In genomic region chr5:171586436-171586835, GRCh38 we compare ENCODE assay signal across 19 cellular contexts.
DNase-seq lines count a peak whose midpoint lies in the region; ATAC-seq, FAIRE-seq and TF ChIP-seq lines count a peak whose summit lies in the region.
"Had no signal": no experiment of that assay in that cellular context is flagged by ENCODE, and none has a peak within 500 bp of the region (broad histone marks: within the 10 kb centered on the region; RNA-seq: fewer than 3 reads in every experiment).

No MANE protein-coding gene starts in this region.

- no peak overlapping the region for H3K4me3 ChIP-seq in A549

- no peak overlapping the region for H3K4me2 ChIP-seq in A549

- no peak for TF ChIP-seq EP300 in A549 (IDR thresholded peaks at IDR 0.05)

- no peak for TF ChIP-seq CTCF in A549 (IDR thresholded peaks at IDR 0.05)
- no peak for TF ChIP-seq CTCF in foreskin keratinocyte (conservative IDR thresholded peaks at IDR 0.05)
- TF ChIP-seq CTCF in type B pancreatic cell (conservative IDR thresholded peaks at IDR 0.05): no peak

- no peaks in the 10 kb centered on the region for H3K36me3 Mint-ChIP-seq in type B pancreatic cell
- H3K36me3 Mint-ChIP-seq in T-cell: no peaks in the 10 kb centered on the region
- H3K36me3 Mint-ChIP-seq: CD4-positive, CD25-positive, alpha-beta regulatory T cell; CD8-positive, alpha-beta memory T cell had no signal

- 35% methylated on average over 4 of the region's 4 CpGs for whole genome bisulfite sequencing in A549 (ENCODE audit: missing lambda C conversion rate)

- no peak for FAIRE-seq in A549 (lab: Jason Lieb, UNC)

- H3K27ac Mint-ChIP-seq in type B pancreatic cell (no peak overlapping the region), T-cell (no peak overlapping the region)
- H3K27ac Mint-ChIP-seq: CD4-positive, CD25-positive, alpha-beta regulatory T cell; CD8-positive, alpha-beta memory T cell; HFFc6 had no signal

- H3K27me3 Mint-ChIP-seq in type B pancreatic cell (peaks cover 12% of the 10 kb centered on the region), T-cell (peaks cover 3 to 9% of the 10 kb centered on the region in 2 donors)
- H3K27me3 Mint-ChIP-seq: CD4-positive, CD25-positive, alpha-beta regulatory T cell had no signal

- H3K4me1 Mint-ChIP-seq in type B pancreatic cell (ENCODE audit: unreplicated experiment) (no peaks in the 10 kb centered on the region), T-cell (no peaks in the 10 kb centered on the region)
- H3K4me1 Mint-ChIP-seq: CD8-positive, alpha-beta memory T cell had no signal

- no peaks in the 10 kb centered on the region for H3K9me3 ChIP-seq in A549
- H3K9me3 ChIP-seq: BE2C had no signal

- H3K27me3 ChIP-seq in foreskin keratinocyte: peaks cover 24% of the 10 kb centered on the region
- H3K27me3 ChIP-seq: BE2C had no signal

- no peak for TF ChIP-seq RAD21 in A549 (conservative IDR thresholded peaks at IDR 0.05 in 1 of 2, IDR thresholded peaks at IDR 0.05 in 1 of 2)

- POLR2A ChIA-PET in A549 (lab: Yijun Ruan, JAX) (no interaction called here), T-cell (lab: Charles Lee) (no interaction called here)

- H3K4me3 Mint-ChIP-seq in type B pancreatic cell: no peak overlapping the region
- no peak overlapping the region for H3K4me3 Mint-ChIP-seq in T-cell
- H3K4me3 Mint-ChIP-seq: CD4-positive, CD25-positive, alpha-beta regulatory T cell; CD8-positive, alpha-beta memory T cell; HFFc6 had no signal

- TF ChIP-seq POLR2A in A549 (IDR thresholded peaks at IDR 0.05; ENCODE audit: low read length): no peak

- CTCF ChIA-PET in A549 (lab: Yijun Ruan, JAX): interaction anchor here (1.4 kb wide), 1 partner anchor 102 kb away, joined by 8 read pairs; no protein-coding TSS in a partner anchor
- CTCF ChIA-PET in T-cell (lab: Charles Lee): no interaction called here

- H3K4me1 ChIP-seq in A549 (0 out of 3 replicates have a peak, but pooled peaks cover 7% of the 10 kb centered on the region), foreskin keratinocyte (no peaks in the 10 kb centered on the region)
- H3K4me1 ChIP-seq: BE2C had no signal

- H3K9me3 Mint-ChIP-seq in type B pancreatic cell (no peaks in the 10 kb centered on the region), T-cell (peaks cover 0 to 6% (median 0%) of the 10 kb centered on the region in 3 donors)
- H3K9me3 Mint-ChIP-seq: HFFc6 had no signal

- DNase-seq in A549 (ENCODE audit: low read depth in 1 of 2, low spot score in 1 of 2): peak in 1 of 2 experiments; percentile 19
- DNase-seq in LoVo (ENCODE audit: low spot score): peak; percentile 22
- DNase-seq in foreskin keratinocyte: no peak
- DNase-seq in type B pancreatic cell (ENCODE audit: extremely low spot score, unreplicated experiment): peak; percentile 22
- DNase-seq in DMS79 (lab: John Stamatoyannopoulos, UW): no peak
- DNase-seq in T-cell: no peak
- DNase-seq: ACHN; BE2C; C1 segment of cervical spinal cord; CD4-positive, CD25-positive, alpha-beta regulatory T cell; CD8-positive, alpha-beta memory T cell; COR-L47; DMS 273 treated with DMSO at 0.1 percent for 48 hours; DMS79 treated with DMSO at 0.1 percent for 48 hours; GF-D8; GOT3; H7; HFFc6 had no signal

- no peak overlapping the region for H3K27ac ChIP-seq in A549
- no peak overlapping the region for H3K27ac ChIP-seq in foreskin keratinocyte

- ATAC-seq in A549 (peak; percentile 53 to 58; a peak in 3 of 6 replicates), foreskin keratinocyte (peak; percentile 29), T-cell (replicated peaks in 1 of 4) (no peak)
- ATAC-seq: HCT116 had no signal

TF ChIP-seq in A549, 52 proteins besides CTCF, POLR2A, EP300 and RAD21:
- TF ChIP-seq CEBPB (IDR thresholded peaks at IDR 0.05): no peak
- no peak for TF ChIP-seq FOSL2 (IDR thresholded peaks at IDR 0.05)
- TF ChIP-seq FOSL2 (CRISPR knock-in tag; IDR thresholded peaks at IDR 0.05): peak; percentile 35; the same call in 1 of the 2 replicates

Comparison
In these comparisons a context has a peak if more than half of its experiments do, and no peak if none do; other contexts are left out.
1. ATAC-seq: peak in A549 (2 of 2) and foreskin keratinocyte (single experiment); none in T-cell (0 of 4).
2. DNase-seq: peak in LoVo (single experiment) and type B pancreatic cell (single experiment); none in foreskin keratinocyte (0 of 2), DMS79 (single experiment) and T-cell (0 of 34).